ENCODE assay signal across 23 cellular contexts in genomic region chr6:63558270-63558669, GRCh38. TPM values are rescaled to one million over a fixed set of nuclear protein-coding genes. Genes with fewer than 3 reads are reported as not detected.
DNase-seq lines count a peak whose midpoint lies in the region; ATAC-seq, FAIRE-seq and TF ChIP-seq lines count a peak whose summit lies in the region.
"Had no signal": no experiment of that assay in that cellular context is flagged by ENCODE, and none has a peak within 500 bp of the region (broad histone marks: within the 10 kb centered on the region; RNA-seq: fewer than 3 reads in every experiment).

No MANE protein-coding gene starts in this region.

- no peak for TF ChIP-seq EP300 in A549 (IDR thresholded peaks at IDR 0.05)

- POLR2A ChIA-PET in A549 (lab: Yijun Ruan, JAX): no interaction called here

- H3K27ac Mint-ChIP-seq in stimulated activated naive B cell treated with anti-CD40 and anti-IgM and Interleukin-4, amounts not matched to agents 10 μg/mL and 1 μg/mL and 100 μg/mL, for 72 hours: no peak overlapping the region
- H3K27ac Mint-ChIP-seq: brain; CD4-positive, alpha-beta memory T cell; stimulated activated naive CD8-positive, alpha-beta T cell treated with anti-CD3 and anti-CD28 coated beads, Interleukin-15, Interleukin-2, amounts not matched to agents 100 ng/mL and 50 ng/mL, for 24 hours; T-helper 1 cell treated with Interleukin-12 subunit alpha and Interleukin-12 subunit beta and Interleukin-4 antibody, amounts not matched to agents 30 μg/mL and 1 μg/mL, for 36 hours had no signal

- peak overlapping the region; percentile 89 to 98; a peak in 5 of 6 replicates for H3K27ac ChIP-seq in A549
- H3K27ac ChIP-seq in heart left ventricle: no peak overlapping the region
- H3K27ac ChIP-seq: dorsolateral prefrontal cortex, esophagus squamous epithelium, RWPE1 had no signal

- no peak overlapping the region for H3K4me2 ChIP-seq in A549

- no peak for TF ChIP-seq RAD21 in A549 (conservative IDR thresholded peaks at IDR 0.05 in 1 of 2, IDR thresholded peaks at IDR 0.05 in 1 of 2)

- H3K9me3 ChIP-seq in A549 (no peaks in the 10 kb centered on the region), heart left ventricle (no peaks in the 10 kb centered on the region)
- H3K9me3 ChIP-seq: esophagus squamous epithelium, HAP-1 had no signal

- no peak overlapping the region for H3K4me3 Mint-ChIP-seq in stimulated activated naive B cell treated with anti-CD40 and anti-IgM and Interleukin-4, amounts not matched to agents 10 μg/mL and 1 μg/mL and 100 μg/mL, for 72 hours
- H3K4me3 Mint-ChIP-seq: brain; CD4-positive, alpha-beta memory T cell; stimulated activated naive CD8-positive, alpha-beta T cell treated with anti-CD3 and anti-CD28 coated beads, Interleukin-15, Interleukin-2, amounts not matched to agents 100 ng/mL and 50 ng/mL, for 24 hours; T-helper 1 cell treated with Interleukin-12 subunit alpha and Interleukin-12 subunit beta and Interleukin-4 antibody, amounts not matched to agents 30 μg/mL and 1 μg/mL, for 36 hours had no signal

- H3K4me3 ChIP-seq in A549 (no peak overlapping the region), heart left ventricle (no peak overlapping the region)
- H3K4me3 ChIP-seq: dorsolateral prefrontal cortex, esophagus squamous epithelium, HAP-1 had no signal

- TF ChIP-seq POLR2A in A549 (IDR thresholded peaks at IDR 0.05; ENCODE audit: low read length): no peak
- TF ChIP-seq POLR2A in heart left ventricle (IDR thresholded peaks at IDR 0.05): no peak

- intact Hi-C loops in heart left ventricle (cut with DNase I): no loop called here

- CTCF ChIA-PET in A549 (lab: Yijun Ruan, JAX): interaction anchor here (1.0 kb wide), 1 partner anchor 27 kb away, joined by 3 read pairs; no protein-coding TSS in a partner anchor

- no peak for FAIRE-seq in A549 (lab: Jason Lieb, UNC)
- FAIRE-seq: A204.1, small intestine, urothelium cell line had no signal

- no peak for ATAC-seq in A549
- ATAC-seq in GM19043 (IDR thresholded peaks at IDR 0.05; ENCODE audit: low read depth, unreplicated experiment): peak; percentile 51
- peak; percentile 72 for ATAC-seq in HG02571 (IDR thresholded peaks at IDR 0.05; ENCODE audit: unreplicated experiment)
- peak; percentile 72 for ATAC-seq in HG03095 (IDR thresholded peaks at IDR 0.05; ENCODE audit: unreplicated experiment)
- ATAC-seq in stimulated activated naive B cell treated with anti-CD40 and anti-IgM and Interleukin-4, amounts not matched to agents 10 μg/mL and 1 μg/mL and 100 μg/mL, for 72 hours (replicated peaks): no peak
- no peak for ATAC-seq in heart left ventricle
- ATAC-seq in HG03097 (IDR thresholded peaks at IDR 0.05; ENCODE audit: low FRiP score, unreplicated experiment): no peak
- ATAC-seq: left cardiac atrium had no signal

- peaks cover 0 to 1% of the 10 kb centered on the region in 2 donors for H3K4me1 Mint-ChIP-seq in stimulated activated naive B cell treated with anti-CD40 and anti-IgM and Interleukin-4, amounts not matched to agents 10 μg/mL and 1 μg/mL and 100 μg/mL, for 72 hours
- H3K4me1 Mint-ChIP-seq: brain; CD4-positive, alpha-beta memory T cell had no signal

- no peaks in the 10 kb centered on the region for H3K9me3 Mint-ChIP-seq in stimulated activated naive B cell treated with anti-CD40 and anti-IgM and Interleukin-4, amounts not matched to agents 10 μg/mL and 1 μg/mL and 100 μg/mL, for 72 hours
- H3K9me3 Mint-ChIP-seq: brain; CD4-positive, alpha-beta memory T cell; stimulated activated naive CD8-positive, alpha-beta T cell treated with anti-CD3 and anti-CD28 coated beads, Interleukin-15, Interleukin-2, amounts not matched to agents 100 ng/mL and 50 ng/mL, for 24 hours; T-helper 1 cell treated with Interleukin-12 subunit alpha and Interleukin-12 subunit beta and Interleukin-4 antibody, amounts not matched to agents 30 μg/mL and 1 μg/mL, for 36 hours had no signal

- H3K4me1 ChIP-seq in A549 (peaks cover 62% of the 10 kb centered on the region), heart left ventricle (peaks cover 0 to 7% (median 0%) of the 10 kb centered on the region in 12 donors)
- H3K4me1 ChIP-seq: esophagus squamous epithelium, HAP-1 had no signal

- DNase-seq in A549 (ENCODE audit: low read depth in 1 of 2, low spot score in 1 of 2) (no peak), heart left ventricle (no peak)
- no peak for DNase-seq in activated T-cell treated with anti-CD3 and anti-CD28 coated beads, Interleukin-2, amount 50 U/mL, for 1 hour
- no peak for DNase-seq in stimulated activated naive B cell treated with anti-CD40 and anti-IgM and Interleukin-4, amounts not matched to agents 10 μg/mL and 1 μg/mL and 100 μg/mL, for 72 hours
- DNase-seq: activated CD8-positive, alpha-beta memory T cell treated with anti-CD3 and anti-CD28 coated beads, Interleukin-2, amount 50 U/mL, for 4 hours; activated naive CD4-positive, alpha-beta T cell treated with anti-CD3 and anti-CD28 coated beads, Interleukin-2, amount 50 U/mL, for 16 hours; CD4-positive, alpha-beta memory T cell; dorsolateral prefrontal cortex; esophagus squamous epithelium; left cardiac atrium; NCI-H2029; small intestine had no signal

- H3K27me3 Mint-ChIP-seq in stimulated activated naive B cell treated with anti-CD40 and anti-IgM and Interleukin-4, amounts not matched to agents 10 μg/mL and 1 μg/mL and 100 μg/mL, for 72 hours: peaks cover 10 to 24% of the 10 kb centered on the region in 2 donors
- H3K27me3 Mint-ChIP-seq: brain had no signal

- H3K27me3 ChIP-seq in heart left ventricle: peaks cover 0 to 4% (median 0%) of the 10 kb centered on the region in 9 donors
- H3K27me3 ChIP-seq: dorsolateral prefrontal cortex, esophagus squamous epithelium had no signal

- H3K36me3 Mint-ChIP-seq in stimulated activated naive B cell treated with anti-CD40 and anti-IgM and Interleukin-4, amounts not matched to agents 10 μg/mL and 1 μg/mL and 100 μg/mL, for 72 hours: no peaks in the 10 kb centered on the region
- H3K36me3 Mint-ChIP-seq: brain; CD4-positive, alpha-beta memory T cell had no signal

- no peaks in the 10 kb centered on the region for H3K36me3 ChIP-seq in heart left ventricle
- H3K36me3 ChIP-seq: esophagus squamous epithelium, HAP-1 had no signal

- TF ChIP-seq CTCF in A549 (IDR thresholded peaks at IDR 0.05) (no peak), heart left ventricle (IDR thresholded peaks at IDR 0.05) (no peak)

TF ChIP-seq in A549, 52 proteins besides CTCF, POLR2A, EP300 and RAD21:
- no peak for TF ChIP-seq ESRRA (IDR thresholded peaks at IDR 0.05; ENCODE audit: borderline replicate concordance, low read length)
- TF ChIP-seq, protein P1, sequence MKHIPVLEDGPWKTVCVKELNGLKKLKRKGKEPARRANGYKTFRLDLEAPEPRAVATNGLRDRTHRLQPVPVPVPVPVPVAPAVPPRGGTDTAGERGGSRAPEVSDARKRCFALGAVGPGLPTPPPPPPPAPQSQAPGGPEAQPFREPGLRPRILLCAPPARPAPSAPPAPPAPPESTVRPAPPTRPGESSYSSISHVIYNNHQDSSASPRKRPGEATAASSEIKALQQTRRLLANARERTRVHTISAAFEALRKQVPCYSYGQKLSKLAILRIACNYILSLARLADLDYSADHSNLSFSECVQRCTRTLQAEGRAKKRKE (CRISPR knock-in tag; IDR thresholded peaks at IDR 0.05; ENCODE audit: low read depth): no peak
- no peak for TF ChIP-seq ELK1 (IDR thresholded peaks at IDR 0.05; ENCODE audit: low read depth, low read length)
- TF ChIP-seq, protein P2, sequence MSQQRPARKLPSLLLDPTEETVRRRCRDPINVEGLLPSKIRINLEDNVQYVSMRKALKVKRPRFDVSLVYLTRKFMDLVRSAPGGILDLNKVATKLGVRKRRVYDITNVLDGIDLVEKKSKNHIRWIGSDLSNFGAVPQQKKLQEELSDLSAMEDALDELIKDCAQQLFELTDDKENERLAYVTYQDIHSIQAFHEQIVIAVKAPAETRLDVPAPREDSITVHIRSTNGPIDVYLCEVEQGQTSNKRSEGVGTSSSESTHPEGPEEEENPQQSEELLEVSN (IDR thresholded peaks at IDR 0.05; ENCODE audit: borderline replicate concordance, low read depth): no peak

RNA-seq across cellular contexts. Expression of gene PTP4A1, which starts 14.0 kb away (rescaled TPM):
- polyA plus RNA-seq in A549 (2011; rRNA removed) (220 and 333 TPM in 2 replicates), A549 (2017; fragmentation: RNase III; extraction: RNeasy Plus Mini Kit Qiagen cat#74134 plus additional on column Dnase treatment) (152 to 179 TPM (median 166 TPM) in 3 replicates), heart left ventricle (10 to 100 TPM in 1 of 2 donors, 1 to 10 TPM in 1; 6.3 to 23.8 TPM)
- 29.5 and 36.6 TPM in 2 replicates for polyA plus RNA-seq in A549 (2012; cell fraction: cytosol; rRNA removed)
- 3.5 and 15.9 TPM in 2 replicates for polyA plus RNA-seq in A549 (2012; cell fraction: nucleus; rRNA removed)
- 95.2 and 105 TPM in 2 replicates for polyA minus RNA-seq in A549 (2011; rRNA and poly(A)+ RNA removed)
- 10 to 100 TPM; 22.2 to 73.5 (median 43.5) TPM for total RNA-seq in heart left ventricle

Comparison
In these comparisons a context has a peak if more than half of its experiments do, and no peak if none do; other contexts are left out.
1. ATAC-seq: peak in GM19043 (single experiment), HG02571 (single experiment) and HG03095 (single experiment); none in A549 (0 of 2), stimulated activated naive B cell treated with anti-CD40 and anti-IgM and Interleukin-4, amounts not matched to agents 10 μg/mL and 1 μg/mL and 100 μg/mL, for 72 hours (0 of 2), heart left ventricle (0 of 4) and HG03097 (single experiment).
2. H3K27ac ChIP-seq: peak in A549 (2 of 2); none in heart left ventricle (0 of 12).